ENCODE assay signal across 8 cellular contexts in genomic region chr6:135362124-135362523, GRCh38.
"Had no signal": no experiment of that assay in that cellular context is flagged by ENCODE, and none has a peak within 500 bp of the region (broad histone marks: within the 10 kb centered on the region; RNA-seq: fewer than 3 reads in every experiment).

No MANE protein-coding gene starts in this region.

- DNase-seq: GDM1, GF-D8 had no signal

- ATAC-seq: GM12878 had no signal

- H3K4me3 ChIP-seq: GM12878 had no signal

- FAIRE-seq: G401.6, GM12878, GM12891, GM12892, GM18507, GM19239 had no signal
